18 cellular contexts compared by ENCODE assay signal in the genomic region with DNA sequence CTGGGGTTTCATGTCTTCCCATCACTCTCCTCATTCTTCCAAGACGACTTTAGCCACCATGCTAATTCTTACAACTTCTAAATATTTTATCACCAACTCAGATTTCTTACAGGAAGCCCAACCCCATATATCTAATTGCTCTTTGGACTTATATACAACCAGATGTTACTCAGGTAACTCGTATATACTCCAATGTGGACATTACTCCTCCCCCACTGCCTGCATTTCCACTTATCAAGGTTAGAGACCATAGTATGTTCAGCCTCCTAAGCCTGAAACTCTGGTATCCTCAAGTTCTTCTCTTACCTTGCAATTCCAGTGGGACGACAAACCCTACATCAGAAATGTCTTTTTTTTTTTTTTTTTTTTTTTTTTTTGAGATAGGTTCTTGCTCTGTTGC. TPM values are rescaled to one million over a fixed set of nuclear protein-coding genes. Genes with fewer than 3 reads are reported as not detected.
DNase-seq lines count a peak whose midpoint lies in the region; ATAC-seq and TF ChIP-seq lines count a peak whose summit lies in the region.
"Had no signal": no experiment of that assay in that cellular context is flagged by ENCODE, and none has a peak within 500 bp of the region (broad histone marks: within the 10 kb centered on the region; RNA-seq: fewer than 3 reads in every experiment).

No MANE protein-coding gene starts in this region.

- H4K20me1 ChIP-seq in hepatocyte (ENCODE audit: insufficient read depth, poor library complexity, severe bottlenecking): peaks cover 14% of the 10 kb centered on the region

- no peaks in the 10 kb centered on the region for H3K9me3 ChIP-seq in CD4-positive, alpha-beta T cell (ENCODE audit: control insufficient read depth, low read length)
- no peaks in the 10 kb centered on the region for H3K9me3 ChIP-seq in hepatocyte (ENCODE audit: low read depth)
- H3K9me3 ChIP-seq: BLaER1 had no signal

- no peaks in the 10 kb centered on the region for H3K9me2 ChIP-seq in hepatocyte (replicated peaks; ENCODE audit: insufficient read depth)

- TF ChIP-seq CTCF in CD4-positive, alpha-beta T cell (IDR thresholded peaks at IDR 0.05): no peak
- TF ChIP-seq CTCF in hepatocyte (IDR thresholded peaks at IDR 0.05; ENCODE audit: poor library complexity) (no peak), progenitor cell of endocrine pancreas (IDR thresholded peaks at IDR 0.05; ENCODE audit: unreplicated experiment) (no peak), foreskin fibroblast (IDR thresholded peaks at IDR 0.05; ENCODE audit: low read depth, low read length) (no peak)

- H3K4me2 ChIP-seq in hepatocyte: no peak overlapping the region
- H3K4me2 ChIP-seq: BLaER1 had no signal

- CTCF ChIA-PET in CD4-positive, alpha-beta T cell (lab: Charles Lee): no interaction called here

- H3K4me3 ChIP-seq in hepatocyte: no peak overlapping the region
- no peak overlapping the region for H3K4me3 ChIP-seq in foreskin fibroblast (ENCODE audit: low read depth in 1 of 2, low read length in 2 of 2)
- H3K4me3 ChIP-seq: BLaER1, SK-N-MC had no signal

- peaks cover 4% of the 10 kb centered on the region for H3K36me3 ChIP-seq in hepatocyte (replicated peaks; ENCODE audit: insufficient read depth, low read depth)

- H3K27ac ChIP-seq in CD4-positive, alpha-beta T cell (ENCODE audit: low read depth, low read length): no peak overlapping the region
- H3K27ac ChIP-seq in hepatocyte: peak overlapping the region; percentile 90
- H3K27ac ChIP-seq: BLaER1, SK-N-MC had no signal

- no peak overlapping the region for H3K27ac Mint-ChIP-seq in CD4-positive, alpha-beta T cell
- H3K27ac Mint-ChIP-seq in progenitor cell of endocrine pancreas: peak overlapping the region; percentile 26
- H3K27ac Mint-ChIP-seq in stimulated activated naive CD8-positive, alpha-beta T cell treated with anti-CD3 and anti-CD28 coated beads, Interleukin-15, amount 100 ng/mL, for 72 hours: no peak overlapping the region
- H3K27ac Mint-ChIP-seq: CD8-positive, alpha-beta T cell had no signal

- H3K27me3 ChIP-seq in CD4-positive, alpha-beta T cell (ENCODE audit: control insufficient read depth, insufficient read depth, low read length): no peaks in the 10 kb centered on the region
- H3K27me3 ChIP-seq in hepatocyte: no peaks in the 10 kb centered on the region
- H3K27me3 ChIP-seq: BLaER1 had no signal

- intact Hi-C loops in CD4-positive, alpha-beta T cell (cut with DNase I, micrococcal nuclease): loop anchor here in 1 of 2 experiments (5.0 kb wide), 1 partner anchor 131 kb away; no protein-coding TSS in a partner anchor

- H3K79me2 ChIP-seq in hepatocyte: peaks cover 21% of the 10 kb centered on the region

- peaks cover 5% of the 10 kb centered on the region for H3K4me1 ChIP-seq in hepatocyte (ENCODE audit: insufficient read depth)

- peak overlapping the region; percentile 54 for H3K4me3 Mint-ChIP-seq in CD4-positive, alpha-beta T cell
- H3K4me3 Mint-ChIP-seq in progenitor cell of endocrine pancreas (ENCODE audit: low read depth): no peak overlapping the region
- H3K4me3 Mint-ChIP-seq in stimulated activated naive CD8-positive, alpha-beta T cell treated with anti-CD3 and anti-CD28 coated beads, Interleukin-15, amount 100 ng/mL, for 72 hours: no peak overlapping the region
- H3K4me3 Mint-ChIP-seq: CD8-positive, alpha-beta T cell had no signal

- 63% methylated on average over 3 of the region's 3 CpGs for WGBS in hepatocyte (ENCODE audit: low lambda C conversion rate, missing lambda C conversion rate)

- no peaks in the 10 kb centered on the region for H3K9me3 Mint-ChIP-seq in CD4-positive, alpha-beta T cell
- no peaks in the 10 kb centered on the region for H3K9me3 Mint-ChIP-seq in progenitor cell of endocrine pancreas (ENCODE audit: low read depth)
- H3K9me3 Mint-ChIP-seq in stimulated activated naive CD8-positive, alpha-beta T cell treated with anti-CD3 and anti-CD28 coated beads, Interleukin-15, amount 100 ng/mL, for 72 hours: no peaks in the 10 kb centered on the region
- H3K9me3 Mint-ChIP-seq: CD8-positive, alpha-beta T cell had no signal

- H3K4me1 Mint-ChIP-seq in CD4-positive, alpha-beta T cell (ENCODE audit: low read depth): peaks cover 24% of the 10 kb centered on the region
- H3K4me1 Mint-ChIP-seq in progenitor cell of endocrine pancreas (ENCODE audit: low read depth): peaks cover 10% of the 10 kb centered on the region
- H3K4me1 Mint-ChIP-seq in stimulated activated naive CD8-positive, alpha-beta T cell treated with anti-CD3 and anti-CD28 coated beads, Interleukin-15, amount 100 ng/mL, for 72 hours: peaks cover 20% of the 10 kb centered on the region

- no peaks in the 10 kb centered on the region for H3K27me3 Mint-ChIP-seq in CD4-positive, alpha-beta T cell
- H3K27me3 Mint-ChIP-seq in progenitor cell of endocrine pancreas: no peaks in the 10 kb centered on the region
- no peaks in the 10 kb centered on the region for H3K27me3 Mint-ChIP-seq in stimulated activated naive CD8-positive, alpha-beta T cell treated with anti-CD3 and anti-CD28 coated beads, Interleukin-15, amount 100 ng/mL, for 72 hours

- peaks cover 38% of the 10 kb centered on the region for H3K36me3 Mint-ChIP-seq in CD4-positive, alpha-beta T cell (ENCODE audit: low read depth)
- H3K36me3 Mint-ChIP-seq in progenitor cell of endocrine pancreas (ENCODE audit: insufficient read depth): peaks cover 3% of the 10 kb centered on the region

- ATAC-seq in CD4-positive, alpha-beta T cell (ENCODE audit: poor library complexity): no peak
- ATAC-seq in HG02884 (IDR thresholded peaks at IDR 0.05; ENCODE audit: unreplicated experiment): no peak
- no peak for ATAC-seq in stimulated activated naive CD8-positive, alpha-beta T cell treated with anti-CD3 and anti-CD28 coated beads, Interleukin-15, amount 100 ng/mL, for 72 hours
- ATAC-seq: CD8-positive, alpha-beta T cell had no signal

- H2AFZ ChIP-seq in hepatocyte: no peak overlapping the region

- no peak for DNase-seq in CD4-positive, alpha-beta T cell
- DNase-seq in NAMALWA (ENCODE audit: low spot score): peak; percentile 11
- peak; percentile 43 for DNase-seq in hepatocyte (ENCODE audit: low spot score)
- DNase-seq in progenitor cell of endocrine pancreas (ENCODE audit: low spot score, unreplicated experiment): no peak
- no peak for DNase-seq in foreskin fibroblast
- DNase-seq in stimulated activated naive CD8-positive, alpha-beta T cell treated with anti-CD3 and anti-CD28 coated beads, Interleukin-15, amount 100 ng/mL, for 72 hours: no peak
- no peak for DNase-seq in HCEC 1CT
- DNase-seq: CD8-positive, alpha-beta T cell; DMS79; KG1; NCI-H1694 treated with DMSO at 0.1 percent for 48 hours; NCI-H748 treated with DMSO at 0.1 percent for 48 hours; NK-92 treated with Interleukin-12 subunit alpha and Interleukin-12 subunit beta, amount 100 ng/mL, for 24 hours; OCI-M1; Right ventricle myocardium superior had no signal

- POLR2A ChIA-PET in CD4-positive, alpha-beta T cell (lab: Charles Lee): no interaction called here

RNA-seq across cellular contexts. Expression of gene RCC1, which starts 2.7 kb away (rescaled TPM):
- total RNA-seq in CD4-positive, alpha-beta T cell: 1 to 10 TPM; 8.5 to 9.9 TPM
- total RNA-seq in hepatocyte (37.3 and 38.5 TPM in 2 replicates), progenitor cell of endocrine pancreas (58.4 TPM in 2 replicates)
- 15.7 and 23.5 TPM in 2 replicates for polyA plus RNA-seq in hepatocyte

RNA-seq across cellular contexts. Expression of gene TRNAU1AP, which starts 49.8 kb away (rescaled TPM):
- 10 to 100 TPM; 21.4 to 24.2 TPM for total RNA-seq in CD4-positive, alpha-beta T cell
- total RNA-seq in hepatocyte (10.0 and 17.4 TPM in 2 replicates), progenitor cell of endocrine pancreas (38.6 and 39.6 TPM in 2 replicates)
- 18.8 and 19.1 TPM in 2 replicates for polyA plus RNA-seq in hepatocyte

Comparison
In these comparisons a context has a peak if more than half of its experiments do, and no peak if none do; other contexts are left out.
1. DNase-seq: peak in NAMALWA (single experiment) and hepatocyte (single experiment); none in CD4-positive, alpha-beta T cell (0 of 10), progenitor cell of endocrine pancreas (single experiment), foreskin fibroblast (0 of 2), stimulated activated naive CD8-positive, alpha-beta T cell treated with anti-CD3 and anti-CD28 coated beads, Interleukin-15, amount 100 ng/mL, for 72 hours (0 of 2) and HCEC 1CT (single experiment).